In genomic region chr10:79125092-79125491, GRCh38 we compare ENCODE assay signal across 19 cellular contexts. TPM values are rescaled to one million over a fixed set of nuclear protein-coding genes. Genes with fewer than 3 reads are reported as not detected.
A peak's percentile ranks its signal among the peaks of the same experiment; 100 is the strongest.
DNase-seq lines count a peak whose midpoint lies in the region; ATAC-seq, FAIRE-seq and TF ChIP-seq lines count a peak whose summit lies in the region.
"Had no signal": no experiment of that assay in that cellular context is flagged by ENCODE, and none has a peak within 500 bp of the region (broad histone marks: within the 10 kb centered on the region; RNA-seq: fewer than 3 reads in every experiment).

No MANE protein-coding gene starts in this region.

- peaks cover 18% of the 10 kb centered on the region for H3F3A ChIP-seq in smooth muscle cell (ENCODE audit: low read depth)

- FAIRE-seq in K562 (lab: Jason Lieb, UNC): no peak
- FAIRE-seq: G401.6 had no signal

- intact Hi-C loops in left ventricle myocardium inferior (cut with micrococcal nuclease): no loop called here
- intact Hi-C loops in right cardiac atrium (cut with DNase I): loop anchor here in 1 of 4 donors (10.0 kb wide), 1 partner anchor 50 kb away; no protein-coding TSS in a partner anchor
- intact Hi-C loops in K562 (cut with micrococcal nuclease): loop anchor here (5.0 kb wide), 1 partner anchor 43 kb away; no protein-coding TSS in a partner anchor

- H3K4me1 ChIP-seq in left ventricle myocardium inferior (peaks cover 100% of the 10 kb centered on the region), right cardiac atrium (ENCODE audit: control insufficient read depth, insufficient read depth, low read length) (peaks cover 34% of the 10 kb centered on the region), K562 (replicated peaks in 1 of 2; ENCODE audit: control insufficient read depth in 2 of 2, insufficient read depth in 2 of 2, low read length in 2 of 2) (peaks cover 44 to 66% of the 10 kb centered on the region in 2 experiments), smooth muscle cell (ENCODE audit: low read depth) (peaks cover 19% of the 10 kb centered on the region)

- H3K9me3 ChIP-seq in left ventricle myocardium inferior (replicated peaks) (no peaks in the 10 kb centered on the region), right cardiac atrium (ENCODE audit: control insufficient read depth, low read length) (no peaks in the 10 kb centered on the region), KOPT-K1 (ENCODE audit: insufficient read depth, low read length, poor library complexity, severe bottlenecking) (no peaks in the 10 kb centered on the region), K562 (replicated peaks; ENCODE audit: control insufficient read depth, insufficient read depth, low read depth, low read length) (no peaks in the 10 kb centered on the region), smooth muscle cell (replicated peaks; ENCODE audit: low read depth) (no peaks in the 10 kb centered on the region)
- H3K9me3 ChIP-seq: Peyer's patch, SK-N-SH had no signal

- POLR2A ChIA-PET in K562 (lab: Yijun Ruan, JAX): interaction anchor here (0.7 to 1.3 kb wide), 3 partner anchors 10 to 95 kb away, joined by 3 read pairs; no protein-coding TSS in a partner anchor

- no peak for TF ChIP-seq EP300 in K562 (IDR thresholded peaks at IDR 0.05; ENCODE audit: low read length)

- CTCF ChIA-PET in K562 (lab: Yijun Ruan, JAX; ENCODE audit: low intra/inter-chr PET ratio): no interaction called here

- 82% methylated on average over 7 of the region's 7 CpGs for WGBS in right cardiac atrium
- 66% methylated on average over 7 of the region's 7 CpGs for WGBS in K562 (ENCODE audit: insufficient coverage, low coverage, missing lambda C conversion rate)
- 91% methylated on average over 7 of the region's 7 CpGs for WGBS in smooth muscle cell (ENCODE audit: low lambda C conversion rate)

- H3K36me3 ChIP-seq in left ventricle myocardium inferior (peaks cover 53% of the 10 kb centered on the region), KOPT-K1 (ENCODE audit: insufficient read depth, low read length) (peaks cover 48% of the 10 kb centered on the region), K562 (ENCODE audit: control insufficient read depth, insufficient read depth, low read length) (peaks cover 40% of the 10 kb centered on the region), smooth muscle cell (ENCODE audit: low read depth) (no peaks in the 10 kb centered on the region)

- TF ChIP-seq RAD21 in K562 (CRISPR knock-in tag; conservative IDR thresholded peaks at IDR 0.05 in 1 of 2, IDR thresholded peaks at IDR 0.05 in 1 of 2): no peak

- H4K20me1 ChIP-seq in K562 (replicated peaks; ENCODE audit: control insufficient read depth, insufficient read depth, low read length) (no peaks in the 10 kb centered on the region; the same call in 1 of the 2 replicates), smooth muscle cell (ENCODE audit: low read depth) (peaks cover 100% of the 10 kb centered on the region)

- H3K4me2 ChIP-seq in K562 (ENCODE audit: insufficient read depth, low read length) (no peak overlapping the region), smooth muscle cell (no peak overlapping the region)
- H3K4me2 ChIP-seq: SK-N-SH had no signal

- TF ChIP-seq CTCF in left ventricle myocardium inferior (IDR thresholded peaks at IDR 0.05; ENCODE audit: borderline replicate concordance) (no peak), K562 (IDR thresholded peaks at IDR 0.05 in 2 of 3, conservative IDR thresholded peaks at IDR 0.05 in 1 of 3; ENCODE audit: insufficient read depth in 2 of 3, low read depth in 1 of 3, low read length in 3 of 3) (no peak), smooth muscle cell (IDR thresholded peaks at IDR 0.05; ENCODE audit: borderline replicate concordance, insufficient read depth, poor library complexity, severe bottlenecking) (no peak)

- in situ Hi-C loops in K562 (cut with MboI): no loop called here

- no TSS peak for BruUV-seq in K562 (replicated peaks; lab: Mats Ljungman, UMichigan)

- H3K9ac ChIP-seq in K562 (ENCODE audit: insufficient read depth in 1 of 2, low read depth in 2 of 2, low read length in 2 of 2) (peak overlapping the region in 1 of 2 experiments; percentile 49; a peak in 2 of 4 replicates), smooth muscle cell (ENCODE audit: low read depth) (no peak overlapping the region)
- H3K9ac ChIP-seq: SK-N-SH had no signal

- H3K79me2 ChIP-seq in K562 (ENCODE audit: control insufficient read depth, insufficient read depth, low read length) (peaks cover 10% of the 10 kb centered on the region), smooth muscle cell (ENCODE audit: low read depth) (peaks cover 54% of the 10 kb centered on the region)

- peak overlapping the region; percentile 99 for H3K27ac ChIP-seq in left ventricle myocardium inferior (replicated peaks)
- no peak overlapping the region for H3K27ac ChIP-seq in right cardiac atrium (ENCODE audit: low read length)
- peak overlapping the region; percentile 94 for H3K27ac ChIP-seq in KOPT-K1 (ENCODE audit: low read depth, low read length, poor library complexity, severe bottlenecking)
- no peak overlapping the region for H3K27ac ChIP-seq in K562 (ENCODE audit: extremely low read depth, low read depth, low read length)
- H3K27ac ChIP-seq in smooth muscle cell (ENCODE audit: low read depth): no peak overlapping the region
- H3K27ac ChIP-seq: C4-2B, Peyer's patch had no signal

- H3K9me1 ChIP-seq in K562 (ENCODE audit: control insufficient read depth, insufficient read depth, low read length): peaks cover 5% of the 10 kb centered on the region

- H3K4me3 ChIP-seq in left ventricle myocardium inferior: no peak overlapping the region
- no peak overlapping the region for H3K4me3 ChIP-seq in right cardiac atrium (ENCODE audit: low read length)
- H3K4me3 ChIP-seq in K562: no peak overlapping the region
- H3K4me3 ChIP-seq in smooth muscle cell: no peak overlapping the region
- H3K4me3 ChIP-seq: Peyer's patch had no signal

- H3K27me3 ChIP-seq in left ventricle myocardium inferior (ENCODE audit: low read depth): no peaks in the 10 kb centered on the region
- no peaks in the 10 kb centered on the region for H3K27me3 ChIP-seq in right cardiac atrium (ENCODE audit: control insufficient read depth, insufficient read depth)
- no peaks in the 10 kb centered on the region for H3K27me3 ChIP-seq in K562 (ENCODE audit: control insufficient read depth in 2 of 2, insufficient read depth in 2 of 2, low read length in 2 of 2)
- no peaks in the 10 kb centered on the region for H3K27me3 ChIP-seq in smooth muscle cell (ENCODE audit: low read depth)
- H3K27me3 ChIP-seq: Peyer's patch had no signal

- ATAC-seq in right cardiac atrium (no peak), K562 (no peak), HG03442 (IDR thresholded peaks at IDR 0.05; ENCODE audit: unreplicated experiment) (no peak)

- no peak for TF ChIP-seq POLR2A in K562 (conservative IDR thresholded peaks at IDR 0.05)

- no peak for DNase-seq in left ventricle myocardium inferior
- no peak for DNase-seq in right cardiac atrium
- no peak for DNase-seq in K562 (ENCODE audit: extremely low read depth in 1 of 4, low spot score in 3 of 4)
- DNase-seq in smooth muscle cell (lab: John Stamatoyannopoulos, UW; ENCODE audit: unreplicated experiment): no peak
- DNase-seq in stimulated activated naive CD4-positive, alpha-beta T cell treated with Interleukin-2 at 50 U/mL for 16 hours (lab: John Stamatoyannopoulos, UW): no peak
- no peak for DNase-seq in AG08395 (ENCODE audit: low spot score)
- DNase-seq: KBM-7; MV-4-11; NCI-H2029; NCI-H446; NCI-H69; NK-92 treated with Interleukin-12 subunit alpha and Interleukin-12 subunit beta, amount 100 ng/mL, for 24 hours; Peyer's patch; SHP77; SK-N-SH had no signal

- H2AFZ ChIP-seq in K562 (ENCODE audit: low read depth, low read length): no peak overlapping the region
- H2AFZ ChIP-seq in smooth muscle cell (ENCODE audit: low read depth): no peak overlapping the region

TF ChIP-seq in K562, 482 proteins besides CTCF, POLR2A, EP300 and RAD21 (continues in another document):
- peak; percentile 90 for TF ChIP-seq ZFP36 (IDR thresholded peaks at IDR 0.05; ENCODE audit: low read depth, low read length, partially characterized antibody)
- TF ChIP-seq BRD9 (IDR thresholded peaks at IDR 0.05; ENCODE audit: low read depth, partially characterized antibody): peak; percentile 71
- peak; percentile 90 for TF ChIP-seq RBM25 (IDR thresholded peaks at IDR 0.05; ENCODE audit: low read depth, low read length, severe bottlenecking)
- TF ChIP-seq CGGBP1 (CRISPR knock-in tag; IDR thresholded peaks at IDR 0.05): no peak
- no peak for TF ChIP-seq E2F3 (CRISPR knock-in tag; IDR thresholded peaks at IDR 0.05)
- TF ChIP-seq RCOR1 (IDR thresholded peaks at IDR 0.05; ENCODE audit: borderline replicate concordance in 1 of 2, low read depth in 2 of 2, low read length in 2 of 2): peak in 1 of 2 experiments; percentile 35; a peak in 1 of 4 replicates
- TF ChIP-seq MEIS2 (IDR thresholded peaks at IDR 0.05; ENCODE audit: partially characterized antibody): no peak
- peak; percentile 88 for TF ChIP-seq BCOR (IDR thresholded peaks at IDR 0.05)
- peak; percentile 30; the same call in 1 of the 2 replicates for TF ChIP-seq HDAC2 (IDR thresholded peaks at IDR 0.05)

RNA-seq across cellular contexts. Expression of gene ZMIZ1, which starts 56.3 kb away (rescaled TPM):
- total RNA-seq in left ventricle myocardium inferior (55.9 TPM), right cardiac atrium (10 to 100 TPM; 67.4 to 83.1 (median 72.9) TPM), K562 (2014; rRNA removed) (7.0 and 7.7 TPM in 2 replicates), K562 (2014; rRNA removed; fragmentation: Illumina TruSeq; extraction: Trizol) (2.6 and 2.8 TPM in 2 replicates), K562 (2015; rRNA removed; fragmentation: Illumina TruSeq; extraction: Trizol) (4.3 and 5.0 TPM in 2 replicates), K562 (2021) (30.3 and 37.3 TPM in 2 replicates), smooth muscle cell (12.0 and 31.3 TPM in 2 replicates)
- polyA plus RNA-seq in right cardiac atrium (38.0 TPM), K562 (2011; rRNA removed) (3.6 and 6.2 TPM in 2 replicates), K562 (2014; fragmentation: Illumina TruSeq; extraction: Trizol) (22.9 and 25.1 TPM in 2 replicates), K562 (2014; fragmentation: Nextera tagmentation; extraction: Ambion mirVana) (1 to 10 TPM; 1.0 to 1.9 TPM), K562 (2014; rRNA removed) (11.0 and 11.7 TPM in 2 replicates), smooth muscle cell (24.2 and 28.9 TPM in 2 replicates)
- total RNA-seq in K562 (2011; cell fraction: chromatin; rRNA removed; ENCODE audit: low replicate concordance): 31.4 and 71.8 TPM in 2 replicates
- 28.6 and 32.2 TPM in 2 replicates for total RNA-seq in K562 (2011; cell fraction: nucleolus; rRNA removed)
- total RNA-seq in K562 (2011; cell fraction: nucleoplasm; rRNA removed): 31.8 and 38.1 TPM in 2 replicates
- polyA plus RNA-seq in K562 (2011; cell fraction: cytosol; rRNA removed): 5.2 and 5.4 TPM in 2 replicates
- 18.9 and 30.6 TPM in 2 replicates for polyA plus RNA-seq in K562 (2011; cell fraction: nucleus; rRNA removed)
- 23.3 and 39.2 TPM in 2 replicates for polyA plus RNA-seq in K562 (2012)
- polyA minus RNA-seq in K562 (2011; rRNA and poly(A)+ RNA removed): 5.8 and 6.7 TPM in 2 replicates
- 14.9 and 22.3 TPM in 2 replicates for polyA minus RNA-seq in K562 (2011; cell fraction: cytosol; rRNA and poly(A)+ RNA removed)
- 17.6 and 22.4 TPM in 2 replicates for polyA minus RNA-seq in K562 (2011; cell fraction: nucleus; rRNA and poly(A)+ RNA removed)

Comparison
In these comparisons a context has a peak if more than half of its experiments do, and no peak if none do; other contexts are left out.
1. H3K27ac ChIP-seq: peak in left ventricle myocardium inferior (single experiment) and KOPT-K1 (single experiment); none in right cardiac atrium (single experiment), K562 (single experiment) and smooth muscle cell (single experiment).